31 cellular contexts compared by ENCODE assay signal in the genomic region with DNA sequence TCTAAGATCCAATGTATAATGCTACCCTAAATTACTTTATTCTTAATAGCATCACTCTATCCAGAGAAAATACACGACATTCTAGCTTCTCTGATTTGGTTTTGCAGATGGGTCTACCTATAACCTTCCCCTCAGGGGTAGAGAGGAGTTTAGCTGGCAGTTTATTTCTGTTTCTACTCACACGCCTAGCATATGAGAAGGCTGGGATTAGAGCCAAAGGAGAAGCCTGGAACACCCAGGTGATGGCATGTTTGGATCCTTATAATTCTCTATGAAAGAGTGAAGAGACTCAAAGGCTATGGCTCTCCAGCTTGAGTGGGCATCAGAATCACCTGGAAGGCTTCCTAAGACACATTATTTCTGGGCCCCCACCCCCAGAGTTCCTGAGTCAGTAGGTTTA.
"Had no signal": no experiment of that assay in that cellular context is flagged by ENCODE, and none has a peak within 500 bp of the region (broad histone marks: within the 10 kb centered on the region; RNA-seq: fewer than 3 reads in every experiment).

No MANE protein-coding gene starts in this region.

- H3K4me3 Mint-ChIP-seq: activated CD4-positive, alpha-beta memory T cell treated with anti-CD3 and anti-CD28 coated beads for 36 hours; activated CD4-positive, alpha-beta T cell treated with anti-CD3 and anti-CD28 coated beads for 36 hours; activated CD4-positive, alpha-beta T cell treated with anti-CD3 and anti-CD28 coated beads, Interleukin-2, amount 10 ng/mL, durations not matched to agents 24 days and 14 days; activated CD8-positive, alpha-beta memory T cell treated with anti-CD3 and anti-CD28 coated beads, Interleukin-2, amount 10 ng/mL, durations not matched to agents 7 days and 5 days; activated CD8-positive, alpha-beta T cell treated with anti-CD3 and anti-CD28 coated beads, Interleukin-2, amount 10 ng/mL, durations not matched to agents 7 days and 5 days; activated naive CD4-positive, alpha-beta T cell treated with anti-CD3 and anti-CD28 coated beads for 36 hours; activated naive CD4-positive, alpha-beta T cell treated with anti-CD3 and anti-CD28 coated beads, Interleukin-2, amount 50 U/mL, for 24 hours; activated naive CD8-positive, alpha-beta T cell treated with anti-CD3 and anti-CD28 coated beads for 36 hours; activated naive CD8-positive, alpha-beta T cell treated with anti-CD3 and anti-CD28 coated beads, Interleukin-2, amount 50 U/mL, for 24 hours; activated T-helper 1 cell treated with anti-CD3 and anti-CD28 coated beads, Interleukin-12 subunit alpha, Interleukin-12 subunit beta, Interleukin-2, Interleukin-4 antibody, amounts not matched to agents 30 ng/mL and 10 ng/mL and 1 ng/mL, durations not matched to agents 14 hours and 24 hours and 36 hours; brain had no signal

- ATAC-seq: activated CD4-positive, alpha-beta T cell treated with anti-CD3 and anti-CD28 coated beads for 36 hours; activated CD8-positive, alpha-beta memory T cell treated with anti-CD3 and anti-CD28 coated beads, Interleukin-2, amount 10 ng/mL, durations not matched to agents 7 days and 5 days; activated CD8-positive, alpha-beta T cell treated with anti-CD3 and anti-CD28 coated beads, Interleukin-2, amount 10 ng/mL, durations not matched to agents 7 days and 5 days; activated naive CD8-positive, alpha-beta T cell treated with anti-CD3 and anti-CD28 coated beads, Interleukin-2, amount 50 U/mL, for 24 hours had no signal

- H3K27me3 ChIP-seq: adrenal gland, breast epithelium, cardiac muscle cell, colonic mucosa had no signal

- H3K4me1 ChIP-seq: adrenal gland, breast epithelium, colonic mucosa had no signal

- DNase-seq: activated CD4-positive, alpha-beta memory T cell treated with anti-CD3 and anti-CD28 coated beads for 36 hours; activated CD4-positive, alpha-beta T cell treated with anti-CD3 and anti-CD28 coated beads for 36 hours; activated CD4-positive, alpha-beta T cell treated with anti-CD3 and anti-CD28 coated beads, Interleukin-2, amount 10 ng/mL, durations not matched to agents 24 days and 14 days; activated CD4-positive, CD25-positive, alpha-beta regulatory T cell; activated CD4-positive, CD25-positive, alpha-beta regulatory T cell treated with anti-CD3 and anti-CD28 coated beads, Interleukin-2, amount 50 U/mL, for 72 hours; activated CD8-positive, alpha-beta memory T cell treated with anti-CD3 and anti-CD28 coated beads, Interleukin-2, amount 10 ng/mL, durations not matched to agents 7 days and 5 days; activated CD8-positive, alpha-beta memory T cell treated with anti-CD3 and anti-CD28 coated beads, Interleukin-2, amount 50 U/mL, for 4 hours; activated CD8-positive, alpha-beta T cell treated with anti-CD3 and anti-CD28 coated beads, Interleukin-2, amount 10 ng/mL, durations not matched to agents 7 days and 5 days; activated effector memory CD4-positive, alpha-beta T cell treated with anti-CD3 and anti-CD28 coated beads, Interleukin-2, amount 50 U/mL, for 16 hours; activated naive CD4-positive, alpha-beta T cell treated with anti-CD3 and anti-CD28 coated beads for 36 hours; activated naive CD8-positive, alpha-beta T cell treated with anti-CD3 and anti-CD28 coated beads for 36 hours; activated naive CD8-positive, alpha-beta T cell treated with anti-CD3 and anti-CD28 coated beads, Interleukin-2, amount 50 U/mL, for 24 hours; activated T-cell treated with anti-CD3 and anti-CD28 coated beads, Interleukin-2, amount 50 U/mL, for 1 hour; activated T-cell treated with anti-CD3 and anti-CD28 coated beads, Interleukin-2, amount 50 U/mL, for 48 hours; adrenal gland; amygdala; aorta; central memory CD4-positive, alpha-beta T cell; cerebellar nuclear complex; colonic mucosa; effector CD8-positive, alpha-beta T cell; foreskin fibroblast; glutamatergic neuron; T-helper 2 cell had no signal

- H3K27me3 Mint-ChIP-seq: activated CD4-positive, alpha-beta T cell treated with anti-CD3 and anti-CD28 coated beads for 36 hours; activated CD4-positive, alpha-beta T cell treated with anti-CD3 and anti-CD28 coated beads, Interleukin-2, amount 10 ng/mL, durations not matched to agents 24 days and 14 days; brain had no signal

- H3K4me3 ChIP-seq: adrenal gland, breast epithelium, cardiac muscle cell, colonic mucosa had no signal

- H3K36me3 Mint-ChIP-seq: activated CD4-positive, alpha-beta memory T cell treated with anti-CD3 and anti-CD28 coated beads for 36 hours; activated CD8-positive, alpha-beta memory T cell treated with anti-CD3 and anti-CD28 coated beads, Interleukin-2, amount 10 ng/mL, durations not matched to agents 7 days and 5 days; activated naive CD4-positive, alpha-beta T cell treated with anti-CD3 and anti-CD28 coated beads, Interleukin-2, amount 50 U/mL, for 24 hours; activated naive CD8-positive, alpha-beta T cell treated with anti-CD3 and anti-CD28 coated beads for 36 hours; brain had no signal

- H3K4me1 Mint-ChIP-seq: activated CD4-positive, alpha-beta T cell treated with anti-CD3 and anti-CD28 coated beads for 36 hours; activated CD4-positive, alpha-beta T cell treated with anti-CD3 and anti-CD28 coated beads, Interleukin-2, amount 10 ng/mL, durations not matched to agents 24 days and 14 days; activated CD8-positive, alpha-beta memory T cell treated with anti-CD3 and anti-CD28 coated beads, Interleukin-2, amount 10 ng/mL, durations not matched to agents 7 days and 5 days; activated naive CD4-positive, alpha-beta T cell treated with anti-CD3 and anti-CD28 coated beads, Interleukin-2, amount 50 U/mL, for 24 hours; activated naive CD8-positive, alpha-beta T cell treated with anti-CD3 and anti-CD28 coated beads for 36 hours; activated naive CD8-positive, alpha-beta T cell treated with anti-CD3 and anti-CD28 coated beads, Interleukin-2, amount 50 U/mL, for 24 hours had no signal

- H3K27ac Mint-ChIP-seq: activated CD4-positive, alpha-beta memory T cell treated with anti-CD3 and anti-CD28 coated beads for 36 hours; activated CD4-positive, alpha-beta T cell treated with anti-CD3 and anti-CD28 coated beads for 36 hours; activated CD4-positive, alpha-beta T cell treated with anti-CD3 and anti-CD28 coated beads, Interleukin-2, amount 10 ng/mL, durations not matched to agents 24 days and 14 days; activated CD8-positive, alpha-beta memory T cell treated with anti-CD3 and anti-CD28 coated beads, Interleukin-2, amount 10 ng/mL, durations not matched to agents 7 days and 5 days; activated CD8-positive, alpha-beta T cell treated with anti-CD3 and anti-CD28 coated beads, Interleukin-2, amount 10 ng/mL, durations not matched to agents 7 days and 5 days; activated naive CD4-positive, alpha-beta T cell treated with anti-CD3 and anti-CD28 coated beads for 36 hours; activated naive CD4-positive, alpha-beta T cell treated with anti-CD3 and anti-CD28 coated beads, Interleukin-2, amount 50 U/mL, for 24 hours; activated naive CD8-positive, alpha-beta T cell treated with anti-CD3 and anti-CD28 coated beads for 36 hours; activated naive CD8-positive, alpha-beta T cell treated with anti-CD3 and anti-CD28 coated beads, Interleukin-2, amount 50 U/mL, for 24 hours; activated T-helper 1 cell treated with anti-CD3 and anti-CD28 coated beads, Interleukin-12 subunit alpha, Interleukin-12 subunit beta, Interleukin-2, Interleukin-4 antibody, amounts not matched to agents 30 ng/mL and 10 ng/mL and 1 ng/mL, durations not matched to agents 14 hours and 24 hours and 36 hours; activated T-helper 2 cell treated with anti-CD3 and anti-CD28 coated beads, Interferon-gamma antibody, Interleukin-2, Interleukin-4, amounts not matched to agents 10 μg/mL and 5 μg/mL and 100 μg/mL, durations not matched to agents 14 hours and 24 hours and 36 hours; brain had no signal

- H3K9me3 ChIP-seq: colonic mucosa had no signal

- H3K27ac ChIP-seq: adrenal gland, breast epithelium, cardiac muscle cell, colonic mucosa, epithelial cell of prostate had no signal

- H3K36me3 ChIP-seq: adrenal gland, breast epithelium, cardiac muscle cell, colonic mucosa had no signal
